ENCODE assay signal across 15 cellular contexts in the genomic region with DNA sequence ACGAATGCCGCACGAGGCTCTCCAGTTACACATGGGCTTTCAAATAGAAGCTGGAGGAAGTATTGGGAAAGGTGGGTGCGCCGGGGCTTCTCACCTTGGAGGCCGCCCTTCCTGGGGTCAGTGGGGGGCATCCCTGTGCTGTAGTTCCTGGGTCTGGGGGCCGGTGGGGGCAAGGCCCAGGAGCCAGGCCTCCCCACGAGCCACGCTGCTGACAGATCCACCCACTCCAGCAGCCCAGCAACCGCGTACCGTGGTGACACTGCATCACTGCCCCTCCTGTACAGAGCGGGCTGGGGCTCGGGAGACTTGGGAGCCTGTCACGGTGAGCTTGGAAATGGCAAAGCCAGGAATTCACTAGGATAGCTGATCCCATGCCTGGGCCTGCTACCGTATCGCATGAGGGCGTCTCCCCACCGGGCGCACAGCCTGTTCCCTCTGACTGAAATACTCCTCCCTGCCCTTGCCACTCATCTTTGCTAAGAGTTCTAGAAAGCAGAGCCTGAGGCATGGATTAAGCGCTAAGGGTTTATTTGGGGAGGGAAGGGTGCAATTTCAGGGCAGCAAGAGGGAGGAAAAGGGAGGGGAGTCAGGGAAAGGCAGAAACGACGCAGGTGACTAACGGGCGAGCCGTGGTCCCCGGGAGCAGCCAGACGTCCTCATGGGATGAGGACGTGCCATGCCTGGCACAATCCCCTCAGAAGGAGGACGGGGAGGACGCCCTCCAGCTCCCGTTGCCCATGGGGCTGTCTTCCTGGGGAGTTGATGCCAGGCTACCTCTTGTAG. TPM values are rescaled to one million over a fixed set of nuclear protein-coding genes. Genes with fewer than 3 reads are reported as not detected.
DNase-seq lines count a peak whose midpoint lies in the region; TF ChIP-seq lines count a peak whose summit lies in the region.
"Had no signal": no experiment of that assay in that cellular context is flagged by ENCODE, and none has a peak within 500 bp of the region (broad histone marks: within the 10 kb centered on the region; RNA-seq: fewer than 3 reads in every experiment).

No MANE protein-coding gene starts in this region.

- intact Hi-C loops in CD14-positive monocyte (cut with micrococcal nuclease) (no loop called here), esophagus squamous epithelium (cut with DNase I) (no loop called here)

- WGBS in esophagus squamous epithelium, 2 donors, result 46 to 61% methylated on average over 15 to 20 of the region's 32 CpGs
- WGBS in neuronal stem cell (ENCODE audit: extremely low coverage in 2 of 2, insufficient read length in 2 of 2, insufficient replicate concordance in 1 of 2), 2 donors, result no CpG with 5 or more reads among the region's 32 CpGs

- peak overlapping the region; percentile 57 for H2AK5ac ChIP-seq in neuronal stem cell (ENCODE audit: low read depth, low read length)

- no peak overlapping the region for H2BK15ac ChIP-seq in neuronal stem cell (ENCODE audit: low read length)

- H3K9ac ChIP-seq in neuronal stem cell (ENCODE audit: low read depth, low read length, poor library complexity), result no peak overlapping the region

- peaks cover 7 to 13% (median 7%) of the 10 kb centered on the region in 3 donors for H3K27me3 Mint-ChIP-seq in CD14-positive monocyte (ENCODE audit: low read depth in 3 of 3)

- H3K27ac ChIP-seq in HEK293 (ENCODE audit: extremely low read depth, low read depth, low read length) (no peak overlapping the region), esophagus squamous epithelium (peak overlapping the region in 3 of 4 donors; percentile 50 to 73 (median 61)), neuronal stem cell (replicated peaks; ENCODE audit: low read length) (no peak overlapping the region)

- POLR2A ChIA-PET in HEK293 (lab: Yijun Ruan, JAX), result no interaction called here

- no peak overlapping the region for H3K23ac ChIP-seq in neuronal stem cell (ENCODE audit: low read depth, low read length, poor library complexity)

- H3K27ac Mint-ChIP-seq in CD14-positive monocyte, result no peak overlapping the region
- H3K27ac Mint-ChIP-seq: H9 had no signal

- DNase-seq in CD14-positive monocyte (ENCODE audit: low spot score) (peak; percentile 33), esophagus squamous epithelium (lab: John Stamatoyannopoulos, UW) (no peak), neuronal stem cell (ENCODE audit: low spot score) (no peak), DMS 273 treated with DMSO at 0.1 percent for 48 hours (lab: John Stamatoyannopoulos, UW) (no peak), GOT3 (lab: John Stamatoyannopoulos, UW) (no peak)
- DNase-seq in stimulated activated CD8-positive, alpha-beta memory T cell treated with anti-CD3 and anti-CD28 coated beads, Interleukin-4, amount 100 ng/mL, for 48 hours, result no peak
- DNase-seq: H9, MV-4-11, NCI-H1436, NCI-H2081, NCI-H345, NCI-H526 treated with DMSO at 0.1 percent for 48 hours, RPMI8226 had no signal

- H3K4ac ChIP-seq in neuronal stem cell (ENCODE audit: low read length), result no peak overlapping the region

- peak overlapping the region; percentile 22 for H3K14ac ChIP-seq in neuronal stem cell (ENCODE audit: low read length)

- H3K18ac ChIP-seq in neuronal stem cell (ENCODE audit: low read length), result peak overlapping the region; percentile 72

- H3K9me3 ChIP-seq in HEK293 (ENCODE audit: control insufficient read depth, insufficient read depth, low read depth, low read length) (no peaks in the 10 kb centered on the region), esophagus squamous epithelium (peaks cover 0 to 11% (median 9%) of the 10 kb centered on the region in 3 donors), neuronal stem cell (replicated peaks in 1 of 2; ENCODE audit: control insufficient read depth in 2 of 2, insufficient read depth in 1 of 2, low read depth in 1 of 2, low read length in 2 of 2) (peaks cover 3 to 11% of the 10 kb centered on the region in 2 donors)

- no peak overlapping the region for H3K4me3 Mint-ChIP-seq in CD14-positive monocyte
- H3K4me3 Mint-ChIP-seq: H9 had no signal

- H2BK12ac ChIP-seq in neuronal stem cell (ENCODE audit: low read length), result no peak overlapping the region

- no peak overlapping the region for H2BK120ac ChIP-seq in neuronal stem cell (ENCODE audit: low read depth, low read length)

- CTCF ChIA-PET in HEK293 (lab: Yijun Ruan, JAX), result no interaction called here

- no peaks in the 10 kb centered on the region for H3K36me3 ChIP-seq in HEK293 (ENCODE audit: control insufficient read depth in 2 of 2, insufficient read depth in 1 of 2, low read length in 2 of 2)
- H3K36me3 ChIP-seq in esophagus squamous epithelium, result no peaks in the 10 kb centered on the region
- peaks cover 0 to 3% of the 10 kb centered on the region in 2 donors for H3K36me3 ChIP-seq in neuronal stem cell (replicated peaks in 1 of 2; ENCODE audit: control insufficient read depth in 2 of 2, insufficient read depth in 2 of 2, low read length in 2 of 2)

- H3K4me3 ChIP-seq in HEK293 (ENCODE audit: low read depth, low read length) (no peak overlapping the region), esophagus squamous epithelium (no peak overlapping the region), neuronal stem cell (ENCODE audit: low read length in 2 of 2) (no peak overlapping the region)

- no peak for TF ChIP-seq POLR2A in esophagus squamous epithelium (IDR thresholded peaks at IDR 0.05)

- peaks cover 0 to 69% (median 0%) of the 10 kb centered on the region in 4 donors for H3K27me3 ChIP-seq in esophagus squamous epithelium
- H3K27me3 ChIP-seq in neuronal stem cell (ENCODE audit: control insufficient read depth in 3 of 3, insufficient read depth in 3 of 3, low read depth in 1 of 3, low read length in 3 of 3), result peaks cover 0 to 15% (median 5%) of the 10 kb centered on the region in 3 experiments

- H3K9me3 Mint-ChIP-seq in CD14-positive monocyte, result peaks cover 0 to 10% (median 7%) of the 10 kb centered on the region in 7 donors

- TF ChIP-seq CTCF in CD14-positive monocyte (IDR thresholded peaks at IDR 0.05), result no peak
- TF ChIP-seq CTCF in HEK293 (tag by site-specific recombination; IDR thresholded peaks at IDR 0.05), result no peak
- no peak for TF ChIP-seq CTCF in esophagus squamous epithelium (IDR thresholded peaks at IDR 0.05)

- no peak overlapping the region for H4K91ac ChIP-seq in neuronal stem cell (ENCODE audit: low read depth, low read length, poor library complexity)

- no peak overlapping the region for H2AFZ ChIP-seq in neuronal stem cell (ENCODE audit: low read length)

- no peaks in the 10 kb centered on the region for H3K4me1 Mint-ChIP-seq in CD14-positive monocyte

- H3K79me1 ChIP-seq in neuronal stem cell (ENCODE audit: low read depth, low read length), result peaks cover 2% of the 10 kb centered on the region

- no peak overlapping the region for H3K4me2 ChIP-seq in neuronal stem cell (ENCODE audit: insufficient read depth, low read length, poor library complexity, severe bottlenecking)

- H3K36me3 Mint-ChIP-seq in CD14-positive monocyte, result no peaks in the 10 kb centered on the region

- no peaks in the 10 kb centered on the region for H3K4me1 ChIP-seq in HEK293 (ENCODE audit: control insufficient read depth, insufficient read depth, low read length)
- peaks cover 0 to 11% (median 0%) of the 10 kb centered on the region in 3 donors for H3K4me1 ChIP-seq in esophagus squamous epithelium
- peaks cover 9 to 15% of the 10 kb centered on the region in 2 donors for H3K4me1 ChIP-seq in neuronal stem cell (ENCODE audit: control insufficient read depth in 2 of 2, insufficient read depth in 1 of 2, low read depth in 1 of 2, low read length in 2 of 2)

- H4K8ac ChIP-seq in neuronal stem cell (ENCODE audit: low read depth, low read length), result no peak overlapping the region

- H2BK5ac ChIP-seq in neuronal stem cell (ENCODE audit: low read length), result no peak overlapping the region

TF ChIP-seq in HEK293, 187 proteins besides CTCF, POLR2A, EP300 and RAD21 (continues in another document):
- TF ChIP-seq, protein P1, sequence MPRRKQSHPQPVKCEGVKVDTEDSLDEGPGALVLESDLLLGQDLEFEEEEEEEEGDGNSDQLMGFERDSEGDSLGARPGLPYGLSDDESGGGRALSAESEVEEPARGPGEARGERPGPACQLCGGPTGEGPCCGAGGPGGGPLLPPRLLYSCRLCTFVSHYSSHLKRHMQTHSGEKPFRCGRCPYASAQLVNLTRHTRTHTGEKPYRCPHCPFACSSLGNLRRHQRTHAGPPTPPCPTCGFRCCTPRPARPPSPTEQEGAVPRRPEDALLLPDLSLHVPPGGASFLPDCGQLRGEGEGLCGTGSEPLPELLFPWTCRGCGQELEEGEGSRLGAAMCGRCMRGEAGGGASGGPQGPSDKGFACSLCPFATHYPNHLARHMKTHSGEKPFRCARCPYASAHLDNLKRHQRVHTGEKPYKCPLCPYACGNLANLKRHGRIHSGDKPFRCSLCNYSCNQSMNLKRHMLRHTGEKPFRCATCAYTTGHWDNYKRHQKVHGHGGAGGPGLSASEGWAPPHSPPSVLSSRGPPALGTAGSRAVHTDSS (tag by site-specific recombination; IDR thresholded peaks at IDR 0.05), result no peak
- no peak for TF ChIP-seq ZNF654 (tag by site-specific recombination; IDR thresholded peaks at IDR 0.05; ENCODE audit: low read depth)
- TF ChIP-seq, protein P2, sequence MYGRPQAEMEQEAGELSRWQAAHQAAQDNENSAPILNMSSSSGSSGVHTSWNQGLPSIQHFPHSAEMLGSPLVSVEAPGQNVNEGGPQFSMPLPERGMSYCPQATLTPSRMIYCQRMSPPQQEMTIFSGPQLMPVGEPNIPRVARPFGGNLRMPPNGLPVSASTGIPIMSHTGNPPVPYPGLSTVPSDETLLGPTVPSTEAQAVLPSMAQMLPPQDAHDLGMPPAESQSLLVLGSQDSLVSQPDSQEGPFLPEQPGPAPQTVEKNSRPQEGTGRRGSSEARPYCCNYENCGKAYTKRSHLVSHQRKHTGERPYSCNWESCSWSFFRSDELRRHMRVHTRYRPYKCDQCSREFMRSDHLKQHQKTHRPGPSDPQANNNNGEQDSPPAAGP (tag by site-specific recombination; IDR thresholded peaks at IDR 0.05), result peak; percentile 64; the same call in 1 of the 2 replicates
- TF ChIP-seq WT1 (tag by site-specific recombination; IDR thresholded peaks at IDR 0.05), result peak; percentile 55
- no peak for TF ChIP-seq ZNF701 (tag by site-specific recombination; IDR thresholded peaks at IDR 0.05)
- TF ChIP-seq, protein P3, sequence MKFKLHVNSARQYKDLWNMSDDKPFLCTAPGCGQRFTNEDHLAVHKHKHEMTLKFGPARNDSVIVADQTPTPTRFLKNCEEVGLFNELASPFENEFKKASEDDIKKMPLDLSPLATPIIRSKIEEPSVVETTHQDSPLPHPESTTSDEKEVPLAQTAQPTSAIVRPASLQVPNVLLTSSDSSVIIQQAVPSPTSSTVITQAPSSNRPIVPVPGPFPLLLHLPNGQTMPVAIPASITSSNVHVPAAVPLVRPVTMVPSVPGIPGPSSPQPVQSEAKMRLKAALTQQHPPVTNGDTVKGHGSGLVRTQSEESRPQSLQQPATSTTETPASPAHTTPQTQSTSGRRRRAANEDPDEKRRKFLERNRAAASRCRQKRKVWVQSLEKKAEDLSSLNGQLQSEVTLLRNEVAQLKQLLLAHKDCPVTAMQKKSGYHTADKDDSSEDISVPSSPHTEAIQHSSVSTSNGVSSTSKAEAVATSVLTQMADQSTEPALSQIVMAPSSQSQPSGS (tag by site-specific recombination; IDR thresholded peaks at IDR 0.05; ENCODE audit: low read depth), result no peak

RNA-seq across cellular contexts. Expression of a gene that starts 50.7 kb away (rescaled TPM):
- not detected for polyA plus RNA-seq in CD14-positive monocyte
- 1 to 10 TPM in 3 of 4 donors, under 1 TPM in 1; 0.61 to 4.6 (median 3.6) TPM for total RNA-seq in esophagus squamous epithelium
- 7.7 TPM for polyA plus RNA-seq in neuronal stem cell (2013, experiment 1 of 2)
- 7.2 TPM for polyA plus RNA-seq in neuronal stem cell (2013, experiment 2 of 2)
- polyA plus RNA-seq: AG04450 had no signal

Comparison
In these comparisons a context has a peak if more than half of its experiments do, and no peak if none do; other contexts are left out.
1. H3K27ac ChIP-seq: peak in esophagus squamous epithelium (3 of 4); none in HEK293 (single experiment) and neuronal stem cell (single experiment).